In the genomic region with DNA sequence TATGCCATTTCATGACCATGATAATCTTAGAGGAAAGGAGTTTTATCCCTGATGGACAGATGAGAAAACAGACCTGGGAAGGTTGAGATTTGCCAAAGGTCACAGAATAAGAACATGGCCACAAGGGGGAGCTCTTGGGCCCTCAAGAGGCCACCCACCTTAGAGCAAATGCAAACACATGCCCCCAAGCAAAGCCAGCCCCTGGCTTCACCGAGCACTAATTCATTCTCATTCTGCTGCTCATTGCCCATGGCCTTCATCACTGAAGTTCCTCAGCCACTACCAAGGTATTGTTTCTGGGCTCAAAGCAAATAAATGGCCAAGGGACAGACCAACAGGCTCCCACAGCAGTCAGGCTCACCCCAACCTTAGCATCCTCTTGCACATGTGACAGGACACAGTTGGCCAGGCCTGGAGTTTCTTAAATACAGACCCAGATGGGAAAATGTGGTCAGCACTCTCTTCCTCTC, we compare ENCODE assay signal across 8 cellular contexts. TPM values are rescaled to one million over a fixed set of nuclear protein-coding genes. Genes with fewer than 3 reads are reported as not detected.
DNase-seq lines count a peak whose midpoint lies in the region; ATAC-seq, FAIRE-seq and TF ChIP-seq lines count a peak whose summit lies in the region.

No MANE protein-coding gene starts in this region.

- in situ Hi-C loops in K562 (cut with MboI): loop anchor here (10.0 kb wide), 1 partner anchor 368 kb away; no protein-coding TSS in a partner anchor

- peak; percentile 78 for DNase-seq in AG10803 (ENCODE audit: low read depth)
- DNase-seq in MG63: peak; percentile 38
- DNase-seq in T-helper 2 cell treated with Interferon-gamma antibody and Interleukin-4, amounts not matched to agents 5 μg/mL and 100 μg/mL, for 36 hours (ENCODE audit: low spot score): peak; percentile 49
- peak; percentile 59 to 81 (median 62) for DNase-seq in K562 (ENCODE audit: extremely low read depth in 1 of 4, low spot score in 3 of 4)
- DNase-seq in keratinocyte (ENCODE audit: low read depth, low spot score): no peak
- peak; percentile 27 for DNase-seq in stimulated activated CD4-positive, alpha-beta T cell treated with anti-CD3 and anti-CD28 coated beads, Interleukin-2, amount 100 ng/mL, for 4 hours (ENCODE audit: low read depth)

- H3K4me1 Mint-ChIP-seq in T-helper 2 cell treated with Interferon-gamma antibody and Interleukin-4, amounts not matched to agents 5 μg/mL and 100 μg/mL, for 36 hours (ENCODE audit: low read depth): peaks cover 38% of the 10 kb centered on the region

- ATAC-seq in GM18498 (IDR thresholded peaks at IDR 0.05; ENCODE audit: unreplicated experiment): peak; percentile 37
- peak; percentile 86 for ATAC-seq in K562
- ATAC-seq in HG02763 (IDR thresholded peaks at IDR 0.05; ENCODE audit: unreplicated experiment): no peak

- H3K27ac ChIP-seq in K562 (ENCODE audit: extremely low read depth, low read depth, low read length) (no peak overlapping the region), keratinocyte (ENCODE audit: control insufficient read depth, insufficient read depth, low read length) (peak overlapping the region; percentile 73)

- no peak overlapping the region for H3K27ac Mint-ChIP-seq in T-helper 2 cell treated with Interferon-gamma antibody and Interleukin-4, amounts not matched to agents 5 μg/mL and 100 μg/mL, for 36 hours

- no peaks in the 10 kb centered on the region; the same call in 1 of the 2 replicates for H4K20me1 ChIP-seq in K562 (replicated peaks; ENCODE audit: control insufficient read depth, insufficient read depth, low read length)
- H4K20me1 ChIP-seq in keratinocyte (ENCODE audit: control insufficient read depth, extremely low read depth, insufficient read depth, low read length): no peaks in the 10 kb centered on the region

- H3K36me3 Mint-ChIP-seq in T-helper 2 cell treated with Interferon-gamma antibody and Interleukin-4, amounts not matched to agents 5 μg/mL and 100 μg/mL, for 36 hours (ENCODE audit: low read depth): peaks cover 3% of the 10 kb centered on the region

- H3K4me1 ChIP-seq in K562 (replicated peaks in 1 of 2; ENCODE audit: control insufficient read depth in 2 of 2, insufficient read depth in 2 of 2, low read length in 2 of 2) (0 out of 5 replicates have a peak, but pooled peaks cover 0 to 3% of the 10 kb centered on the region in 2 experiments), keratinocyte (ENCODE audit: control insufficient read depth, extremely low read depth, insufficient read depth, low read length) (peaks cover 27% of the 10 kb centered on the region)

- no peak for TF ChIP-seq POLR2A in K562 (conservative IDR thresholded peaks at IDR 0.05)

- no CpG with 5 or more reads among the region's 1 CpG for WGBS in K562 (ENCODE audit: insufficient coverage, low coverage, missing lambda C conversion rate)

- H3K9me1 ChIP-seq in K562 (ENCODE audit: control insufficient read depth, insufficient read depth, low read length) (no peaks in the 10 kb centered on the region), keratinocyte (ENCODE audit: control insufficient read depth, extremely low read depth, insufficient read depth, low read length) (no peaks in the 10 kb centered on the region)

- TF ChIP-seq CTCF in AG10803 (conservative IDR thresholded peaks at IDR 0.05; ENCODE audit: low read length) (peak; percentile 83), K562 (IDR thresholded peaks at IDR 0.05 in 2 of 3, conservative IDR thresholded peaks at IDR 0.05 in 1 of 3; ENCODE audit: insufficient read depth in 2 of 3, low read depth in 1 of 3, low read length in 3 of 3) (peak; percentile 61 to 77 (median 72)), keratinocyte (optimal IDR thresholded peaks at IDR 0.05 in 1 of 3, IDR thresholded peaks at IDR 0.05 in 1 of 3, conservative IDR thresholded peaks at IDR 0.05 in 1 of 3; ENCODE audit: extremely low read depth in 1 of 3, insufficient read depth in 2 of 3, low read length in 3 of 3) (peak; percentile 67 to 84 (median 73))

- no peak overlapping the region for H3K9ac ChIP-seq in K562 (ENCODE audit: insufficient read depth in 1 of 2, low read depth in 2 of 2, low read length in 2 of 2)
- H3K9ac ChIP-seq in keratinocyte (ENCODE audit: control insufficient read depth, extremely low read depth, insufficient read depth, low read length): peak overlapping the region; percentile 23

- FAIRE-seq in K562 (lab: Jason Lieb, UNC) (peak; percentile 23), keratinocyte (lab: Jason Lieb, UNC) (peak; percentile 87)

- H3K27me3 Mint-ChIP-seq in T-helper 2 cell treated with Interferon-gamma antibody and Interleukin-4, amounts not matched to agents 5 μg/mL and 100 μg/mL, for 36 hours (ENCODE audit: low read depth): no peaks in the 10 kb centered on the region

- H3K9me3 ChIP-seq in MG63 (no peaks in the 10 kb centered on the region), K562 (replicated peaks; ENCODE audit: control insufficient read depth, insufficient read depth, low read depth, low read length) (no peaks in the 10 kb centered on the region), keratinocyte (ENCODE audit: control insufficient read depth, low read depth, low read length) (no peaks in the 10 kb centered on the region)

- H3K4me2 ChIP-seq in K562 (ENCODE audit: insufficient read depth, low read length): no peak overlapping the region
- peak overlapping the region; percentile 45 for H3K4me2 ChIP-seq in keratinocyte (ENCODE audit: control insufficient read depth, extremely low read depth, insufficient read depth, low read depth, low read length)

- H3K4me3 Mint-ChIP-seq in T-helper 2 cell treated with Interferon-gamma antibody and Interleukin-4, amounts not matched to agents 5 μg/mL and 100 μg/mL, for 36 hours: no peak overlapping the region

- no peaks in the 10 kb centered on the region for H3K79me2 ChIP-seq in K562 (ENCODE audit: control insufficient read depth, insufficient read depth, low read length)
- peaks cover 50% of the 10 kb centered on the region for H3K79me2 ChIP-seq in keratinocyte (ENCODE audit: control insufficient read depth, insufficient read depth, low read length)

- TF ChIP-seq EP300 in K562 (IDR thresholded peaks at IDR 0.05; ENCODE audit: low read length): no peak

- no TSS peak for BruUV-seq in K562 (replicated peaks; lab: Mats Ljungman, UMichigan)

- POLR2A ChIA-PET in K562 (lab: Yijun Ruan, JAX): interaction anchor here (1.0 to 1.7 kb wide), 2 partner anchors 32 to 119 kb away, joined by 4 read pairs; no protein-coding TSS in a partner anchor

- no peak overlapping the region for H2AFZ ChIP-seq in K562 (ENCODE audit: low read depth, low read length)
- no peak overlapping the region for H2AFZ ChIP-seq in keratinocyte (ENCODE audit: control insufficient read depth, low read length)

- CTCF ChIA-PET in K562 (lab: Yijun Ruan, JAX; ENCODE audit: low intra/inter-chr PET ratio): interaction anchor here (0.6 to 4.6 kb wide), 5 partner anchors 45 to 777 kb away, joined by 3 to 56 read pairs (median 3); no protein-coding TSS in a partner anchor

- intact Hi-C loops in K562 (cut with micrococcal nuclease): loop anchor here (1.0 to 5.0 kb wide), 2 partner anchors 41 to 117 kb away; no protein-coding TSS in a partner anchor

- H3K9me3 Mint-ChIP-seq in T-helper 2 cell treated with Interferon-gamma antibody and Interleukin-4, amounts not matched to agents 5 μg/mL and 100 μg/mL, for 36 hours: no peaks in the 10 kb centered on the region

- TF ChIP-seq RAD21 in K562 (CRISPR knock-in tag; conservative IDR thresholded peaks at IDR 0.05 in 1 of 2, IDR thresholded peaks at IDR 0.05 in 1 of 2): peak; percentile 73 to 84

- no peaks in the 10 kb centered on the region for H3K27me3 ChIP-seq in MG63
- no peaks in the 10 kb centered on the region for H3K27me3 ChIP-seq in K562 (ENCODE audit: control insufficient read depth in 2 of 2, insufficient read depth in 2 of 2, low read length in 2 of 2)
- no peaks in the 10 kb centered on the region for H3K27me3 ChIP-seq in keratinocyte (ENCODE audit: control insufficient read depth, extremely low read depth, insufficient read depth, low read length)

- H3K36me3 ChIP-seq in MG63 (peaks cover 11% of the 10 kb centered on the region), K562 (ENCODE audit: control insufficient read depth, insufficient read depth, low read length) (peaks cover 65% of the 10 kb centered on the region), keratinocyte (ENCODE audit: control insufficient read depth in 2 of 2, extremely low read depth in 1 of 2, insufficient read depth in 2 of 2, low read length in 2 of 2) (peaks cover 36 to 44% of the 10 kb centered on the region in 2 experiments)

- H3K4me3 ChIP-seq in AG10803 (ENCODE audit: low read length) (no peak overlapping the region), MG63 (no peak overlapping the region), K562 (no peak overlapping the region), keratinocyte (ENCODE audit: control insufficient read depth in 2 of 3, extremely low read depth in 1 of 3, insufficient read depth in 2 of 3, low read depth in 1 of 3, low read length in 3 of 3) (no peak overlapping the region)

- dilution Hi-C loops in keratinocyte (cut with MboI; ENCODE audit: extremely low pct_ligation_motif_present, low sequenced_read_pairs): no loop called here

RNA-seq across cellular contexts. Expression of a gene that starts 44.2 kb away (rescaled TPM):
- total RNA-seq in MG63 (2014; rRNA removed; shearing (Covaris generic); ENCODE audit: low replicate concordance): 3.5 and 6.2 TPM in 2 replicates
- total RNA-seq in K562 (2011; cell fraction: chromatin; rRNA removed; ENCODE audit: low replicate concordance): 33.7 and 36.9 TPM in 2 replicates
- 27.2 and 28.5 TPM in 2 replicates for total RNA-seq in K562 (2011; cell fraction: nucleolus; rRNA removed)
- total RNA-seq in K562 (2011; cell fraction: nucleoplasm; rRNA removed): 37.0 and 40.4 TPM in 2 replicates
- 19.8 and 23.9 TPM in 2 replicates for total RNA-seq in K562 (2014; rRNA removed)
- 39.1 and 41.6 TPM in 2 replicates for total RNA-seq in K562 (2014; rRNA removed; fragmentation: Illumina TruSeq; extraction: Trizol)
- 29.6 and 32.7 TPM in 2 replicates for total RNA-seq in K562 (2015; rRNA removed; fragmentation: Illumina TruSeq; extraction: Trizol)
- 110 and 116 TPM in 2 replicates for total RNA-seq in K562 (2021)
- polyA plus RNA-seq in K562 (2011; rRNA removed): 47.3 and 71.2 TPM in 2 replicates
- 79.5 and 97.2 TPM in 2 replicates for polyA plus RNA-seq in K562 (2011; cell fraction: cytosol; rRNA removed)
- polyA plus RNA-seq in K562 (2011; cell fraction: nucleus; rRNA removed): 42.8 and 45.8 TPM in 2 replicates
- polyA plus RNA-seq in K562 (2012): 144 and 169 TPM in 2 replicates
- polyA plus RNA-seq in K562 (2014; fragmentation: Illumina TruSeq; extraction: Trizol): 128 and 164 TPM in 2 replicates
- 10 to 100 TPM; 25.6 to 32.9 TPM for polyA plus RNA-seq in K562 (2014; fragmentation: Nextera tagmentation; extraction: Ambion mirVana)
- 56.5 and 59.1 TPM in 2 replicates for polyA plus RNA-seq in K562 (2014; rRNA removed)
- 68.9 and 82.4 TPM in 2 replicates for polyA minus RNA-seq in K562 (2011; rRNA and poly(A)+ RNA removed)
- 67.6 and 71.5 TPM in 2 replicates for polyA minus RNA-seq in K562 (2011; cell fraction: cytosol; rRNA and poly(A)+ RNA removed)
- 14.0 and 21.2 TPM in 2 replicates for polyA minus RNA-seq in K562 (2011; cell fraction: nucleus; rRNA and poly(A)+ RNA removed)
- 200 to 450 TPM (median 298 TPM) in 3 replicates for polyA plus RNA-seq in keratinocyte
- 152 TPM for polyA plus RNA-seq in keratinocyte (2011; ENCODE audit: low read depth)
- 550 and 564 TPM in 2 replicates for polyA plus RNA-seq in keratinocyte (2011; cell fraction: cytosol; rRNA removed)
- polyA plus RNA-seq in keratinocyte (2011; cell fraction: nucleus; rRNA removed): 299 and 342 TPM in 2 replicates
- 367 and 421 TPM in 2 replicates for polyA plus RNA-seq in keratinocyte (2012; ENCODE audit: low replicate concordance)
- polyA minus RNA-seq in keratinocyte: 372 to 462 TPM (median 381 TPM) in 3 replicates
- 329 TPM for polyA minus RNA-seq in keratinocyte (2011; cell fraction: cytosol; rRNA and poly(A)+ RNA removed)
- polyA minus RNA-seq in keratinocyte (2011; cell fraction: nucleus; rRNA and poly(A)+ RNA removed): 92.1 and 192 TPM in 2 replicates

RNA-seq across cellular contexts. Expression of a gene that starts 52.6 kb away (rescaled TPM):
- not detected in 2 replicates for total RNA-seq in MG63 (2014; rRNA removed; shearing (Covaris generic); ENCODE audit: low replicate concordance)
- not detected in 2 replicates for total RNA-seq in K562 (2011; cell fraction: chromatin; rRNA removed; ENCODE audit: low replicate concordance)
- not detected in 2 replicates for total RNA-seq in K562 (2011; cell fraction: nucleolus; rRNA removed)
- total RNA-seq in K562 (2011; cell fraction: nucleoplasm; rRNA removed): not detected in 2 replicates
- total RNA-seq in K562 (2014; rRNA removed): not detected in 2 replicates
- total RNA-seq in K562 (2014; rRNA removed; fragmentation: Illumina TruSeq; extraction: Trizol): not detected in 2 replicates
- total RNA-seq in K562 (2015; rRNA removed; fragmentation: Illumina TruSeq; extraction: Trizol): not detected in 2 replicates
- total RNA-seq in K562 (2021): not detected in 2 replicates
- not detected in 2 replicates for polyA plus RNA-seq in K562 (2011; rRNA removed)
- polyA plus RNA-seq in K562 (2011; cell fraction: cytosol; rRNA removed): not detected in 2 replicates
- not detected in 2 replicates for polyA plus RNA-seq in K562 (2011; cell fraction: nucleus; rRNA removed)
- not detected in 2 replicates for polyA plus RNA-seq in K562 (2012)
- not detected in 2 replicates for polyA plus RNA-seq in K562 (2014; fragmentation: Illumina TruSeq; extraction: Trizol)
- polyA plus RNA-seq in K562 (2014; fragmentation: Nextera tagmentation; extraction: Ambion mirVana): not detected
- not detected in 2 replicates for polyA plus RNA-seq in K562 (2014; rRNA removed)
- not detected in 2 replicates for polyA minus RNA-seq in K562 (2011; rRNA and poly(A)+ RNA removed)
- not detected in 2 replicates for polyA minus RNA-seq in K562 (2011; cell fraction: cytosol; rRNA and poly(A)+ RNA removed)
- polyA minus RNA-seq in K562 (2011; cell fraction: nucleus; rRNA and poly(A)+ RNA removed): not detected in 2 replicates
- 0.04 TPM in 1 of 3 replicates, not detected in the others for polyA plus RNA-seq in keratinocyte
- not detected for polyA plus RNA-seq in keratinocyte (2011; ENCODE audit: low read depth)
- polyA plus RNA-seq in keratinocyte (2011; cell fraction: cytosol; rRNA removed): not detected in 2 replicates
- not detected in 2 replicates for polyA plus RNA-seq in keratinocyte (2011; cell fraction: nucleus; rRNA removed)
- not detected in 2 replicates for polyA plus RNA-seq in keratinocyte (2012; ENCODE audit: low replicate concordance)
- polyA minus RNA-seq in keratinocyte: not detected in 3 replicates
- not detected for polyA minus RNA-seq in keratinocyte (2011; cell fraction: cytosol; rRNA and poly(A)+ RNA removed)
- not detected in 2 replicates for polyA minus RNA-seq in keratinocyte (2011; cell fraction: nucleus; rRNA and poly(A)+ RNA removed)
